In the genomic region with DNA sequence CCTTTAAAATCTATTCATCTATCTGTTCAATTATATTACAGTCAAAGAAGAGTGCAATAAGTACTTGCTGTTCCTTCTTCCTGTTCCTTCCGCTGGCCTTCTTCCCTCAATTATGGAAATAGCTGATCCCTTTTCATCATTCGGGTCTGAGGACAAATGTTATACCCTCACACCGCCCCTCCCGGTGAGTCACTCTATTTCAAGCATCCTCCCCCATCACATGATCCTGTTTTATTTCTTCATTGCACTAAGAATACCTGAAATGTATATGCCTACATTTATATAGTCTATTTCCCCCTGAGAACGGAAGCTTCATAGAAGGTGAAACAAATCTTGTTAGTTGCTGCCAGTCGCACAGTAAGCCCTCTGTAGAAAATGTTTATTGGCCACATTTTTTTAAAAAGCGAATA, we compare ENCODE assay signal across 8 cellular contexts. TPM values are rescaled to one million over a fixed set of nuclear protein-coding genes. Genes with fewer than 3 reads are reported as not detected.
DNase-seq lines count a peak whose midpoint lies in the region; ATAC-seq, FAIRE-seq and TF ChIP-seq lines count a peak whose summit lies in the region.

No MANE protein-coding gene starts in this region.

- no peak overlapping the region for H4K8ac ChIP-seq in H1 (ENCODE audit: extremely low read depth, insufficient read depth, low read length)

- no peak for TF ChIP-seq EP300 in H1 (IDR thresholded peaks at IDR 0.05; ENCODE audit: borderline replicate concordance in 1 of 2, low read depth in 2 of 2, low read length in 2 of 2)

- H3K27ac ChIP-seq in CD4-positive, alpha-beta T cell (ENCODE audit: low read depth, low read length): peak overlapping the region; percentile 99
- no peak overlapping the region for H3K27ac ChIP-seq in H1 (ENCODE audit: low read depth, low read length)

- TF ChIP-seq CTCF in CD4-positive, alpha-beta T cell (IDR thresholded peaks at IDR 0.05): no peak
- TF ChIP-seq CTCF in H1 (IDR thresholded peaks at IDR 0.05; ENCODE audit: control extremely low read depth in 1 of 3, insufficient read depth in 1 of 3, low read depth in 1 of 3, low read length in 3 of 3): no peak
- TF ChIP-seq CTCF in endothelial cell (IDR thresholded peaks at IDR 0.05; ENCODE audit: unreplicated experiment): no peak

- peaks cover 9 to 28% (median 19%) of the 10 kb centered on the region in 4 experiments; a peak in 6 of 7 replicates for H3K4me1 ChIP-seq in H1 (replicated peaks in 1 of 4; ENCODE audit: control insufficient read depth in 3 of 4, insufficient read depth in 4 of 4, low read length in 3 of 4)

- no peak overlapping the region for H2BK12ac ChIP-seq in H1 (ENCODE audit: low read depth, low read length)

- H3K36me3 Mint-ChIP-seq in CD4-positive, alpha-beta T cell (ENCODE audit: low read depth): peaks cover 33% of the 10 kb centered on the region
- no peaks in the 10 kb centered on the region for H3K36me3 Mint-ChIP-seq in endothelial cell (ENCODE audit: low read depth, unreplicated experiment)

- H4K91ac ChIP-seq in H1 (replicated peaks; ENCODE audit: insufficient read length, low read length): no peak overlapping the region

- peak in 5 of 10 experiments; percentile 25 to 42 (median 30) for DNase-seq in CD4-positive, alpha-beta T cell
- DNase-seq in HT-29 (ENCODE audit: low spot score) (peak; percentile 59), SW480 (ENCODE audit: low spot score) (peak; percentile 72), H1 (ENCODE audit: low read depth in 1 of 2, low spot score in 2 of 2) (no peak), pons (ENCODE audit: low spot score) (peak; percentile 15), endothelial cell (ENCODE audit: low spot score) (no peak), 8988T (no peak)

- H3K23me2 ChIP-seq in H1 (ENCODE audit: low read depth, low read length): peaks cover 9% of the 10 kb centered on the region

- POLR2A ChIA-PET in CD4-positive, alpha-beta T cell (lab: Charles Lee): interaction anchor here (0.6 to 5.4 kb wide), 26 partner anchors 9 to 1840 kb away, joined by 3 to 176 read pairs (median 4); partner anchors contain the start of gene SLC38A2
- POLR2A ChIA-PET in H1 (lab: Charles Lee; ENCODE audit: partially characterized antibody): interaction anchor here (0.7 to 10.3 kb wide), 15 partner anchors 8 to 106 kb away, joined by 3 to 198 read pairs (median 5); partner anchors contain the start of gene SLC38A2

- intact Hi-C loops in CD4-positive, alpha-beta T cell (cut with DNase I, micrococcal nuclease): loop anchor here (1.0 to 10.0 kb wide), 6 partner anchors 44 to 532 kb away; partner anchors contain the start of gene SCAF11 (in 2 of the 2)

- H3K4me1 Mint-ChIP-seq in CD4-positive, alpha-beta T cell (ENCODE audit: low read depth): peaks cover 22% of the 10 kb centered on the region
- H3K4me1 Mint-ChIP-seq in endothelial cell (ENCODE audit: unreplicated experiment): peaks cover 23% of the 10 kb centered on the region

- no peak for TF ChIP-seq POLR2A in H1 (IDR thresholded peaks at IDR 0.05; ENCODE audit: control extremely low read depth in 1 of 2, low read depth in 2 of 2, low read length in 2 of 2)

- H3K27me3 ChIP-seq in CD4-positive, alpha-beta T cell (ENCODE audit: control insufficient read depth, insufficient read depth, low read length): no peaks in the 10 kb centered on the region
- no peaks in the 10 kb centered on the region for H3K27me3 ChIP-seq in H1 (replicated peaks in 1 of 4; ENCODE audit: control insufficient read depth in 3 of 4, extremely low read depth in 1 of 4, insufficient read depth in 3 of 4, low read length in 3 of 4)

- no peak for TF ChIP-seq RAD21 in H1 (IDR thresholded peaks at IDR 0.05 in 1 of 2, conservative IDR thresholded peaks at IDR 0.05 in 1 of 2; ENCODE audit: low read depth in 2 of 2, low read length in 2 of 2)

- WGBS in H1 (ENCODE audit: extremely low coverage in 1 of 2, insufficient coverage in 1 of 2, insufficient read length in 1 of 2, insufficient replicate concordance in 2 of 2, low coverage in 1 of 2, low lambda C conversion rate in 2 of 2, missing lambda C conversion rate in 1 of 2), 2 experiments: 6% methylated on average over 7 of the region's 7 CpGs; no CpG with 5 or more reads in 1 of the 2 experiments

- no peak overlapping the region for H2AFZ ChIP-seq in H1 (ENCODE audit: low read length)

- H3K4me2 ChIP-seq in H1 (ENCODE audit: insufficient read depth in 1 of 2, low read depth in 2 of 2, low read length in 2 of 2): peak overlapping the region; percentile 72 to 91

- H2BK5ac ChIP-seq in H1 (ENCODE audit: low read depth, low read length): no peak overlapping the region

- no peak overlapping the region for H2AK5ac ChIP-seq in H1 (ENCODE audit: low read depth, low read length)

- H3K4ac ChIP-seq in H1 (replicated peaks; ENCODE audit: insufficient read length, low read depth, low read length): no peak overlapping the region

- H3K27me3 Mint-ChIP-seq in CD4-positive, alpha-beta T cell: no peaks in the 10 kb centered on the region
- H3K27me3 Mint-ChIP-seq in endothelial cell (ENCODE audit: unreplicated experiment): peaks cover 7% of the 10 kb centered on the region

- CTCF ChIA-PET in CD4-positive, alpha-beta T cell (lab: Charles Lee): interaction anchor here (1.0 to 1.6 kb wide), 5 partner anchors 20 to 276 kb away, joined by 3 to 9 read pairs (median 4); partner anchors contain the start of gene SCAF11
- CTCF ChIA-PET in H1 (lab: Charles Lee; ENCODE audit: partially characterized antibody): interaction anchor here (1.2 kb wide), 1 partner anchor 51 kb away, joined by 3 read pairs; no protein-coding TSS in a partner anchor

- H3K27ac Mint-ChIP-seq in CD4-positive, alpha-beta T cell: no peak overlapping the region
- H3K27ac Mint-ChIP-seq in endothelial cell (ENCODE audit: unreplicated experiment): no peak overlapping the region

- no peak overlapping the region for H3K4me3 Mint-ChIP-seq in CD4-positive, alpha-beta T cell
- H3K4me3 Mint-ChIP-seq in endothelial cell (ENCODE audit: unreplicated experiment): no peak overlapping the region

- H2BK20ac ChIP-seq in H1 (ENCODE audit: low read length): no peak overlapping the region

- H2BK120ac ChIP-seq in H1 (replicated peaks; ENCODE audit: low read depth, low read length): no peak overlapping the region

- H2BK15ac ChIP-seq in H1 (ENCODE audit: low read length): no peak overlapping the region

- peak; percentile 27 for ATAC-seq in CD4-positive, alpha-beta T cell (ENCODE audit: poor library complexity)
- no peak for ATAC-seq in HG02763 (IDR thresholded peaks at IDR 0.05; ENCODE audit: unreplicated experiment)

- no peak for FAIRE-seq in H1 (lab: Jason Lieb, UNC)

- no peak overlapping the region for H3K18ac ChIP-seq in H1 (ENCODE audit: extremely low read depth, low read length)

- peaks cover 18 to 35% of the 10 kb centered on the region in 2 experiments for H4K20me1 ChIP-seq in H1 (replicated peaks in 1 of 2; ENCODE audit: control insufficient read depth in 1 of 2, insufficient read depth in 2 of 2, low read length in 2 of 2)

- no peaks in the 10 kb centered on the region for H3K9me3 Mint-ChIP-seq in CD4-positive, alpha-beta T cell
- no peaks in the 10 kb centered on the region for H3K9me3 Mint-ChIP-seq in endothelial cell (ENCODE audit: unreplicated experiment)

- no peaks in the 10 kb centered on the region; the same call in 1 of the 2 replicates for H3K79me1 ChIP-seq in H1 (ENCODE audit: low read depth, low read length)

- H3K9me3 ChIP-seq in CD4-positive, alpha-beta T cell (ENCODE audit: control insufficient read depth, low read length): no peaks in the 10 kb centered on the region
- H3K9me3 ChIP-seq in H1 (ENCODE audit: insufficient read depth in 2 of 2, low read depth in 1 of 2, low read length in 1 of 2): no peaks in the 10 kb centered on the region

- H3K36me3 ChIP-seq in H1 (ENCODE audit: control insufficient read depth in 2 of 4, insufficient read depth in 4 of 4, low read length in 3 of 4): no peaks in the 10 kb centered on the region; a peak in 1 of 8 replicates

- H4K5ac ChIP-seq in H1 (ENCODE audit: insufficient read length, low read depth, low read length): no peak overlapping the region

- H3K56ac ChIP-seq in H1 (replicated peaks; ENCODE audit: insufficient read length, low read depth, low read length): peak overlapping the region; percentile 24

- H3K79me2 ChIP-seq in H1 (ENCODE audit: control insufficient read depth in 1 of 2, insufficient read depth in 2 of 2, low read length in 2 of 2): peaks cover 63 to 97% of the 10 kb centered on the region in 2 experiments

- no peak overlapping the region for H3K14ac ChIP-seq in H1 (ENCODE audit: insufficient read length)

- H3K4me3 ChIP-seq in H1 (ENCODE audit: extremely low read depth in 1 of 4, insufficient read depth in 2 of 4, low read depth in 3 of 4, low read length in 4 of 4): peak overlapping the region; percentile 91 to 98 (median 96)

- H3K23ac ChIP-seq in H1 (ENCODE audit: insufficient read length): no peak overlapping the region

- peak overlapping the region in 3 of 4 experiments; percentile 96 to 97 (median 96); a peak in 5 of 7 replicates for H3K9ac ChIP-seq in H1 (replicated peaks in 1 of 4; ENCODE audit: extremely low read depth in 1 of 4, low read depth in 3 of 4, low read length in 3 of 4)

TF ChIP-seq in H1, 55 proteins besides CTCF, POLR2A, EP300 and RAD21:
- TF ChIP-seq JUND (IDR thresholded peaks at IDR 0.05; ENCODE audit: low read length): 0 out of 2 replicates have a peak, but pooled peaks have one; percentile 21
- TF ChIP-seq SRF (IDR thresholded peaks at IDR 0.05; ENCODE audit: low read depth, low read length): no peak
TF ChIP-seq in H1: peak in this region for 1.

RNA-seq across cellular contexts. Expression of gene SLC38A1, which starts 2.5 kb away (rescaled TPM):
- 100 to 1,000 TPM; 327 to 346 TPM for total RNA-seq in CD4-positive, alpha-beta T cell
- 57.1 and 58.6 TPM in 2 replicates for total RNA-seq in HT-29 (2014; rRNA removed; shearing (Covaris generic))
- total RNA-seq in H1 (2021; fragmentation: NEBNext Ultra II Directional; extraction: Animal tissue kit (Norgen Biotek cat#: 25700)): 242 and 253 TPM in 2 replicates
- polyA plus RNA-seq in H1 (2011; rRNA removed): 65.6 and 83.4 TPM in 2 replicates
- 78.0 TPM for polyA plus RNA-seq in H1 (2011; cell fraction: cytosol; rRNA removed)
- polyA plus RNA-seq in H1 (2011; cell fraction: nucleus; rRNA removed): 109 TPM
- 72.0 to 136 TPM (median 103 TPM) in 4 replicates for polyA plus RNA-seq in H1 (2012, experiment 1 of 2)
- 7.5 TPM for polyA plus RNA-seq in H1 (2012, experiment 2 of 2)
- 195 TPM for polyA plus RNA-seq in H1 (2013, experiment 1 of 2)
- 193 TPM for polyA plus RNA-seq in H1 (2013, experiment 2 of 2)
- 311 and 415 TPM in 2 replicates for polyA minus RNA-seq in H1 (2011; rRNA and poly(A)+ RNA removed)
- polyA minus RNA-seq in H1 (2011; cell fraction: cytosol; rRNA and poly(A)+ RNA removed): 153 TPM
- 416 TPM for polyA minus RNA-seq in H1 (2011; cell fraction: nucleus; rRNA and poly(A)+ RNA removed)
- 100 TPM for total RNA-seq in endothelial cell (ENCODE audit: unreplicated experiment)

Comparison
In these comparisons a context has a peak if more than half of its experiments do, and no peak if none do; other contexts are left out.
1. DNase-seq: peak in HT-29 (single experiment), SW480 (single experiment) and pons (single experiment); none in H1 (0 of 2), endothelial cell (single experiment) and 8988T (single experiment).